8 cellular contexts compared by ENCODE assay signal in genomic region chr7:56033671-56034432, GRCh38. TPM values are rescaled to one million over a fixed set of nuclear protein-coding genes. Genes with fewer than 3 reads are reported as not detected.
DNase-seq lines count a peak whose midpoint lies in the region; ATAC-seq and TF ChIP-seq lines count a peak whose summit lies in the region.

No MANE protein-coding gene starts in this region.

- TF ChIP-seq CTCF in GM12865 (IDR thresholded peaks at IDR 0.05; ENCODE audit: insufficient read depth, low read depth, low read length, missing control alignments) (peak; percentile 21), HFFc6 (IDR thresholded peaks at IDR 0.05) (peak; percentile 55), SU-DHL-6 (IDR thresholded peaks at IDR 0.05; ENCODE audit: insufficient read depth, low read length, poor library complexity, severe bottlenecking) (no peak)

- H3K27ac ChIP-seq in SU-DHL-6 (ENCODE audit: low read depth, low read length) (peak overlapping the region; percentile 70), aorta (ENCODE audit: low read depth in 1 of 2, low read length in 2 of 2) (no peak overlapping the region)

- peak overlapping the region; percentile 99 for H2AFZ ChIP-seq in SU-DHL-6 (ENCODE audit: low read depth, low read length, severe bottlenecking)

- H3K9me3 ChIP-seq in SU-DHL-6 (ENCODE audit: insufficient read depth, low read length) (no peaks in the 10 kb centered on the region), aorta (ENCODE audit: control insufficient read depth, low read length) (no peaks in the 10 kb centered on the region)

- 0 out of 2 replicates have a peak, but pooled peaks cover 14% of the 10 kb centered on the region for H3K79me2 ChIP-seq in SU-DHL-6 (ENCODE audit: insufficient read depth, low read length)

- H3K27ac Mint-ChIP-seq in HFFc6: peak overlapping the region; percentile 78

- peaks cover 22% of the 10 kb centered on the region for H3K4me1 Mint-ChIP-seq in HFFc6 (ENCODE audit: low read depth)

- H3K9ac ChIP-seq in SU-DHL-6 (ENCODE audit: low read length): peak overlapping the region; percentile 62

- H3K36me3 ChIP-seq in SU-DHL-6 (ENCODE audit: low read length) (no peaks in the 10 kb centered on the region), aorta (ENCODE audit: control insufficient read depth in 1 of 2, insufficient read depth in 2 of 2, low read length in 1 of 2) (no peaks in the 10 kb centered on the region)

- 0 to 1% methylated on average over 27 of the region's 27 CpGs for WGBS in aorta, 2 donors

- H3K4me1 ChIP-seq in aorta (ENCODE audit: control insufficient read depth in 1 of 2, insufficient read depth in 2 of 2, low read length in 2 of 2): no peaks in the 10 kb centered on the region

- peak overlapping the region; percentile 69 for H3K4me2 ChIP-seq in SU-DHL-6 (ENCODE audit: low read depth, low read length, poor library complexity, severe bottlenecking)

- H3K4me3 ChIP-seq in GM12865 (ENCODE audit: low read depth, low read length) (peak overlapping the region; percentile 96), SU-DHL-6 (ENCODE audit: insufficient read depth, low read length, poor library complexity, severe bottlenecking) (peak overlapping the region; percentile 75), aorta (ENCODE audit: low read length in 2 of 2) (peak overlapping the region; percentile 35 to 57)

- H3K36me3 Mint-ChIP-seq in HFFc6 (ENCODE audit: low read depth): 0 out of 2 replicates have a peak, but pooled peaks cover 10% of the 10 kb centered on the region

- ATAC-seq in left ventricle myocardium superior (peak; percentile 91), aorta (ENCODE audit: low FRiP score) (peak; percentile 77)

- H3K9me3 Mint-ChIP-seq in HFFc6: no peaks in the 10 kb centered on the region

- H3F3A ChIP-seq in SU-DHL-6 (ENCODE audit: insufficient read depth): peaks cover 15% of the 10 kb centered on the region; the same call in 1 of the 2 replicates

- DNase-seq in GM12865 (ENCODE audit: low read depth): peak; percentile 85
- DNase-seq in HFFc6: peak; percentile 58
- peak; percentile 96 for DNase-seq in NAMALWA (ENCODE audit: low spot score)
- DNase-seq in activated naive CD8-positive, alpha-beta T cell treated with anti-CD3 and anti-CD28 coated beads, Interleukin-2, amount 50 U/mL, for 16 hours (ENCODE audit: low read depth, low spot score): peak; percentile 44
- peak; percentile 66 for DNase-seq in left ventricle myocardium superior
- DNase-seq in putamen (ENCODE audit: low spot score): peak; percentile 70
- peak; percentile 59 to 78 for DNase-seq in aorta

- H3K27me3 ChIP-seq in SU-DHL-6 (ENCODE audit: low read length): no peaks in the 10 kb centered on the region
- no peaks in the 10 kb centered on the region for H3K27me3 ChIP-seq in aorta (ENCODE audit: control insufficient read depth in 1 of 2, insufficient read depth in 2 of 2, low read length in 1 of 2)

- peak overlapping the region; percentile 90 for H3K4me3 Mint-ChIP-seq in HFFc6

- no peaks in the 10 kb centered on the region for H3K9me2 ChIP-seq in SU-DHL-6 (replicated peaks; ENCODE audit: insufficient read depth, low read length)

- H3K27me3 Mint-ChIP-seq in HFFc6 (ENCODE audit: insufficient read depth): no peaks in the 10 kb centered on the region; the same call in 1 of the 2 replicates

- no peaks in the 10 kb centered on the region for H4K20me1 ChIP-seq in SU-DHL-6 (ENCODE audit: low read depth, low read length)

- intact Hi-C loops in left ventricle myocardium superior (cut with micrococcal nuclease) (no loop called here), aorta (cut with DNase I) (no loop called here)

RNA-seq across cellular contexts. Expression of gene PSPH, which starts 17.4 kb away (rescaled TPM):
- total RNA-seq in HFFc6 (2021; fragmentation: NEBNext Ultra II Directional; extraction: Animal tissue kit (Norgen Biotek cat#: 25700)): 10 to 100 TPM; 20.3 to 27.1 (median 21.8) TPM
- total RNA-seq in left ventricle myocardium superior (14.6 TPM), aorta (1 to 10 TPM; 4.3 to 5.7 TPM)
- 1 to 10 TPM; 7.4 TPM for polyA plus RNA-seq in aorta

RNA-seq across cellular contexts. Expression of gene CCT6A, which starts 17.7 kb away (rescaled TPM):
- total RNA-seq in HFFc6 (2021; fragmentation: NEBNext Ultra II Directional; extraction: Animal tissue kit (Norgen Biotek cat#: 25700)): 100 to 1,000 TPM; 164 to 197 (median 180) TPM
- total RNA-seq in left ventricle myocardium superior (73.5 TPM), aorta (10 to 100 TPM; 80.6 to 82.8 TPM)
- 100 to 1,000 TPM in 1 of 2 donors, 10 to 100 TPM in 1; 88.1 to 115 TPM for polyA plus RNA-seq in aorta

RNA-seq across cellular contexts. Expression of gene SUMF2, which starts 30.2 kb away (rescaled TPM):
- 100 to 1,000 TPM; 117 to 151 (median 127) TPM for total RNA-seq in HFFc6 (2021; fragmentation: NEBNext Ultra II Directional; extraction: Animal tissue kit (Norgen Biotek cat#: 25700))
- 29.2 TPM for total RNA-seq in left ventricle myocardium superior
- 100 to 1,000 TPM in 1 of 2 donors, 10 to 100 TPM in 1; 95.2 to 118 TPM for total RNA-seq in aorta
- polyA plus RNA-seq in aorta: 100 to 1,000 TPM in 1 of 2 donors, 10 to 100 TPM in 1; 47.7 to 143 TPM

RNA-seq across cellular contexts. Expression of gene PHKG1, which starts 58.9 kb away (rescaled TPM):
- total RNA-seq in HFFc6 (2021; fragmentation: NEBNext Ultra II Directional; extraction: Animal tissue kit (Norgen Biotek cat#: 25700)): under 1 TPM in 5 of 6 experiments, not detected in 1; 0.19 to 0.68 (median 0.30) TPM
- total RNA-seq in left ventricle myocardium superior (30.4 TPM), aorta (1 to 10 TPM; 4.6 to 9.3 TPM)
- polyA plus RNA-seq in aorta: 10 to 100 TPM in 1 of 2 donors, 1 to 10 TPM in 1; 2.9 to 20.5 TPM

Comparison
In these comparisons a context has a peak if more than half of its experiments do, and no peak if none do; other contexts are left out.
1. DNase-seq: peak in every context shown above with its lines; median percentile 96 in NAMALWA; 85 in GM12865; 70 in putamen; 68 in aorta; 66 in left ventricle myocardium superior; 58 in HFFc6; 44 in activated naive CD8-positive, alpha-beta T cell treated with anti-CD3 and anti-CD28 coated beads, Interleukin-2, amount 50 U/mL, for 16 hours.
2. H3K4me3 ChIP-seq: peak in every context shown above with its lines; median percentile 96 in GM12865; 75 in SU-DHL-6; 46 in aorta.